2 cellular contexts compared by ENCODE assay signal in genomic region chr11:1520209-1520986, GRCh38.
TF ChIP-seq lines count a peak whose summit lies in the region.

No MANE protein-coding gene starts in this region.

TF ChIP-seq in IMR-90, 13 proteins besides CTCF, POLR2A, EP300 and RAD21:
- TF ChIP-seq FOS (IDR thresholded peaks at IDR 0.05; ENCODE audit: low read depth, low read length) (no peak), RCOR1 (IDR thresholded peaks at IDR 0.05; ENCODE audit: insufficient replicate concordance, low read length) (no peak), MAFK (IDR thresholded peaks at IDR 0.05; ENCODE audit: low read depth, low read length) (0 out of 2 replicates have a peak, but pooled peaks have one; percentile 22)
TF ChIP-seq in IMR-90: peak in this region for 1.

TF ChIP-seq in K562, 482 proteins besides CTCF, POLR2A, EP300 and RAD21 (continues in another document):
- no peak for TF ChIP-seq ZNF23 (CRISPR knock-in tag; IDR thresholded peaks at IDR 0.05)
- TF ChIP-seq ATF2 (CRISPR knock-in tag; IDR thresholded peaks at IDR 0.05), result no peak
- 0 out of 2 replicates have a peak, but pooled peaks have one; percentile 16 for TF ChIP-seq MYC (IDR thresholded peaks at IDR 0.05; ENCODE audit: low read depth, low read length)
- no peak for TF ChIP-seq MYC (CRISPR knock-in tag; IDR thresholded peaks at IDR 0.05; ENCODE audit: borderline replicate concordance, low read depth)
- TF ChIP-seq ZBTB7A (IDR thresholded peaks at IDR 0.05; ENCODE audit: borderline replicate concordance, control insufficient read depth, low read depth, low read length), result 0 out of 2 replicates have a peak, but pooled peaks have one; percentile 12
- TF ChIP-seq ARID3B (CRISPR knock-in tag; IDR thresholded peaks at IDR 0.05; ENCODE audit: borderline replicate concordance), result no peak
- TF ChIP-seq MBD2 (IDR thresholded peaks at IDR 0.05; ENCODE audit: borderline replicate concordance, low read depth), result no peak
- TF ChIP-seq PURB (CRISPR knock-in tag; IDR thresholded peaks at IDR 0.05; ENCODE audit: low read depth), result no peak
- TF ChIP-seq ETS2 (tag; IDR thresholded peaks at IDR 0.05; ENCODE audit: borderline replicate concordance, poor library complexity, severe bottlenecking), result no peak
- TF ChIP-seq ZFPM2 (CRISPR knock-in tag; IDR thresholded peaks at IDR 0.05), result no peak
- no peak for TF ChIP-seq ZNF518B (CRISPR knock-in tag; IDR thresholded peaks at IDR 0.05)
- no peak for TF ChIP-seq TCF7 (IDR thresholded peaks at IDR 0.05; ENCODE audit: borderline replicate concordance)
- no peak for TF ChIP-seq ZBTB12 (CRISPR knock-in tag; IDR thresholded peaks at IDR 0.05)
- TF ChIP-seq HNRNPUL1 (IDR thresholded peaks at IDR 0.05; ENCODE audit: low read length), result no peak
- TF ChIP-seq HES1 (IDR thresholded peaks at IDR 0.05; ENCODE audit: low read depth), result no peak
- no peak; the same call in 1 of the 2 replicates for TF ChIP-seq VEZF1 (CRISPR knock-in tag; IDR thresholded peaks at IDR 0.05)
- TF ChIP-seq RNF2 (IDR thresholded peaks at IDR 0.05), result no peak
- TF ChIP-seq ZBTB17 (CRISPR knock-in tag; IDR thresholded peaks at IDR 0.05), result no peak
- TF ChIP-seq MNT (conservative IDR thresholded peaks at IDR 0.05), result peak; percentile 47 to 76
- TF ChIP-seq ELF2 (CRISPR knock-in tag; IDR thresholded peaks at IDR 0.05), result no peak
- TF ChIP-seq GATAD2A (IDR thresholded peaks at IDR 0.05), result no peak
- no peak for TF ChIP-seq ZNF695 (CRISPR knock-in tag; IDR thresholded peaks at IDR 0.05)
- TF ChIP-seq MAFK (IDR thresholded peaks at IDR 0.05; ENCODE audit: low read length), result peak; percentile 23; the same call in 1 of the 2 replicates
- no peak for TF ChIP-seq SIN3B (IDR thresholded peaks at IDR 0.05; ENCODE audit: low read depth)
- no peak for TF ChIP-seq MED1 (CRISPR knock-in tag; IDR thresholded peaks at IDR 0.05; ENCODE audit: borderline replicate concordance)
- no peak for TF ChIP-seq CGGBP1 (CRISPR knock-in tag; IDR thresholded peaks at IDR 0.05)
- no peak for TF ChIP-seq TFAP4 (CRISPR knock-in tag; IDR thresholded peaks at IDR 0.05; ENCODE audit: borderline replicate concordance)
- no peak for TF ChIP-seq HMGXB4 (CRISPR knock-in tag; IDR thresholded peaks at IDR 0.05)
- no peak for TF ChIP-seq LARP7 (IDR thresholded peaks at IDR 0.05)
- TF ChIP-seq ZNF3 (CRISPR knock-in tag; IDR thresholded peaks at IDR 0.05), result no peak
- TF ChIP-seq ZNF766 (CRISPR knock-in tag; conservative IDR thresholded peaks at IDR 0.05), result no peak
- no peak for TF ChIP-seq PBX2 (CRISPR knock-in tag; IDR thresholded peaks at IDR 0.05; ENCODE audit: low read depth)
- no peak for TF ChIP-seq PBX2 (tag; conservative IDR thresholded peaks at IDR 0.05; ENCODE audit: low read depth)
- no peak for TF ChIP-seq CHD1 (IDR thresholded peaks at IDR 0.05; ENCODE audit: low read length)
- no peak for TF ChIP-seq ZBTB8A (IDR thresholded peaks at IDR 0.05; ENCODE audit: partially characterized antibody)
- no peak for TF ChIP-seq KAT7 (CRISPR knock-in tag; IDR thresholded peaks at IDR 0.05; ENCODE audit: borderline replicate concordance)
- TF ChIP-seq MAFG (tag; conservative IDR thresholded peaks at IDR 0.05), result peak; percentile 79
- TF ChIP-seq EWSR1 (IDR thresholded peaks at IDR 0.05; ENCODE audit: borderline replicate concordance, low read depth, partially characterized antibody), result no peak
- TF ChIP-seq TAL1 (IDR thresholded peaks at IDR 0.05), result peak; percentile 38; the same call in 1 of the 2 replicates
